In the genomic region with DNA sequence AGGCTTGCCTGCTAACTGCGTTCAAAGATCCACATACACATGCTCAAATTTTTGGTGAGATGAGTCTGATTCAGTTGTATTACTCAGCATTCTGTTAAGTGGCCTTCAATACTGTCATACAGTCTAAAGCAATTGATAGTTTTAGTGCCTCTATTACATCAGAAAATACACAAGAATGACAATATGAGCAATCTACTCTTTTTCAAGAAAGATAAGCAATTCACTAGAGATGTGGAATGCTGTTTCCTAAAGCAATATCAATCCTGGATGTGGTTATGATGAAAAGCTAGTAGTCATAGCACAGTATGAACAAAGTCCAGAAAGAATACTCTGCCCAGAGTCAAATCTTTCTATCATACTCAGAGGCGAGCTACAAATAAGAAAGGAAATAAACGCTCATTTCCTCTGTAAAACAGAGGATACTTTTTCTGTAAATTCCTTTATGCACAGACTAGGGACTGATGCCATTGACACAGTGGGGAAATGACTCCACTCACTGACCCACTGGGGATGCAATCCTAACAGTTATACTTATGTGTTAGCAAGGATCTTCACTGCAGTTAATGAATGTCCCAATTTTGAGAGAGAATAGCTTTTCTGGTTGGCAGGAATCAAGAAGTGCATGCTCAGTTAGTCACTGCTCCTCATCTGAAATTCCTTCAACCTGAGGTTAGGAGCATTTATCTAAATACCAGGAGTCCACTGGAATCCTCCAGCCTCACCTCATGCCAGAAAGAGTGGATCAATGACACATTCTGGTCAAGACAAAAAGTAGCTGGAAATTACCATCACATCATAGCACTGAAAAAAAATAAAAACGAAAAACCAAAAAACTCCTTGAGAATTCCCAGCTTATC, we compare ENCODE assay signal across 19 cellular contexts.
A peak's percentile ranks its signal among the peaks of the same experiment; 100 is the strongest.
DNase-seq lines count a peak whose midpoint lies in the region; ATAC-seq and TF ChIP-seq lines count a peak whose summit lies in the region.
"Had no signal": no experiment of that assay in that cellular context is flagged by ENCODE, and none has a peak within 500 bp of the region (broad histone marks: within the 10 kb centered on the region; RNA-seq: fewer than 3 reads in every experiment).

No MANE protein-coding gene starts in this region.

- H3K9me3 ChIP-seq in GM23248 (ENCODE audit: low read depth) (no peaks in the 10 kb centered on the region), Peyer's patch (no peaks in the 10 kb centered on the region)
- H3K9me3 ChIP-seq: gastroesophageal sphincter, lower lobe of right lung, thyroid gland had no signal

- no peaks in the 10 kb centered on the region for H3K79me2 ChIP-seq in GM23248 (ENCODE audit: insufficient read depth)

- no peak for ATAC-seq in GM19463 (IDR thresholded peaks at IDR 0.05; ENCODE audit: unreplicated experiment)
- ATAC-seq: CD8-positive, alpha-beta T cell; gastroesophageal sphincter; lower lobe of right lung had no signal

- no peaks in the 10 kb centered on the region for H3K9me2 ChIP-seq in GM23248 (ENCODE audit: insufficient read depth)

- 21 to 23% methylated on average over 4 of the region's 4 CpGs for WGBS in GM23248 (ENCODE audit: low coverage in 1 of 2, low lambda C conversion rate in 2 of 2, missing lambda C conversion rate in 2 of 2), 2 experiments

- H3K4me2 ChIP-seq in GM23248 (ENCODE audit: unreplicated experiment) = peak overlapping the region; percentile 47

- H3K4me1 ChIP-seq in GM23248 (ENCODE audit: insufficient read depth) (peaks cover 23% of the 10 kb centered on the region), Peyer's patch (no peaks in the 10 kb centered on the region)
- H3K4me1 ChIP-seq: gastroesophageal sphincter, lower lobe of right lung, thyroid gland had no signal

- H3K36me3 ChIP-seq in GM23248 (ENCODE audit: low read depth) = no peaks in the 10 kb centered on the region
- no peaks in the 10 kb centered on the region for H3K36me3 ChIP-seq in kidney epithelial cell (ENCODE audit: control insufficient read depth, insufficient read depth, low read length)
- no peaks in the 10 kb centered on the region for H3K36me3 ChIP-seq in Peyer's patch
- H3K36me3 ChIP-seq: gastroesophageal sphincter, lower lobe of right lung, thyroid gland had no signal

- H3K27ac ChIP-seq in GM23248 (peak overlapping the region; percentile 79), Peyer's patch (no peak overlapping the region)
- H3K27ac ChIP-seq: gastroesophageal sphincter, lower lobe of right lung, thyroid gland had no signal

- peak; percentile 10 for DNase-seq in A172 (ENCODE audit: low spot score)
- DNase-seq in GM23248 = peak; percentile 77
- peak; percentile 37 for DNase-seq in amniotic epithelial cell (ENCODE audit: low read depth)
- peak; percentile 71 for DNase-seq in kidney epithelial cell (ENCODE audit: low read depth)
- no peak for DNase-seq in KBM-7
- DNase-seq in NCI-H2196 treated with DMSO at 0.1 percent for 48 hours (lab: John Stamatoyannopoulos, UW; ENCODE audit: unreplicated experiment) = no peak
- DNase-seq in Peyer's patch = no peak
- DNase-seq: 8988T; activated CD4-positive, alpha-beta T cell treated with anti-CD3 and anti-CD28 coated beads for 1 hour; amygdala; CD8-positive, alpha-beta T cell; DND-41; lower lobe of right lung; naive B cell; NCI-H187 treated with DMSO at 0.1 percent for 48 hours; T1000; thyroid gland had no signal

- H3F3A ChIP-seq in GM23248 (ENCODE audit: insufficient read depth) = peaks cover 26% of the 10 kb centered on the region

- H2AFZ ChIP-seq in GM23248 = peak overlapping the region; percentile 50

- H3K9ac ChIP-seq in GM23248 = peak overlapping the region; percentile 41

- in situ Hi-C loops in GM23248 (cut with MboI) = no loop called here
- in situ Hi-C loops in KBM-7 (cut with MboI; ENCODE audit: low pct_unique_long_range_greater_than_20kb, low sequenced_read_pairs) = no loop called here

- H3K4me3 ChIP-seq in GM23248 = peak overlapping the region; percentile 39
- H3K4me3 ChIP-seq in kidney epithelial cell (ENCODE audit: low read depth, low read length) = no peak overlapping the region
- H3K4me3 ChIP-seq in Peyer's patch = no peak overlapping the region
- H3K4me3 ChIP-seq: gastroesophageal sphincter, lower lobe of right lung, thyroid gland had no signal

- TF ChIP-seq CTCF in kidney epithelial cell (IDR thresholded peaks at IDR 0.05; ENCODE audit: insufficient read depth, low read length, poor library complexity, severe bottlenecking) (no peak), Peyer's patch (IDR thresholded peaks at IDR 0.05) (no peak)

- H3K27me3 ChIP-seq in GM23248 (replicated peaks; ENCODE audit: insufficient read depth) (no peaks in the 10 kb centered on the region), kidney epithelial cell (ENCODE audit: control insufficient read depth, insufficient read depth, low read length) (no peaks in the 10 kb centered on the region), Peyer's patch (no peaks in the 10 kb centered on the region)
- H3K27me3 ChIP-seq: gastroesophageal sphincter, thyroid gland had no signal

- no peaks in the 10 kb centered on the region for H4K20me1 ChIP-seq in GM23248 (ENCODE audit: insufficient read depth)

- TF ChIP-seq POLR2A in Peyer's patch (IDR thresholded peaks at IDR 0.05) = no peak

Comparison
In these comparisons a context has a peak if more than half of its experiments do, and no peak if none do; other contexts are left out.
1. DNase-seq: peak in A172 (single experiment), GM23248 (single experiment), amniotic epithelial cell (single experiment) and kidney epithelial cell (single experiment); none in KBM-7 (single experiment), NCI-H2196 treated with DMSO at 0.1 percent for 48 hours (single experiment) and Peyer's patch (0 of 3).